ENCODE assay signal across 22 cellular contexts in the genomic region with DNA sequence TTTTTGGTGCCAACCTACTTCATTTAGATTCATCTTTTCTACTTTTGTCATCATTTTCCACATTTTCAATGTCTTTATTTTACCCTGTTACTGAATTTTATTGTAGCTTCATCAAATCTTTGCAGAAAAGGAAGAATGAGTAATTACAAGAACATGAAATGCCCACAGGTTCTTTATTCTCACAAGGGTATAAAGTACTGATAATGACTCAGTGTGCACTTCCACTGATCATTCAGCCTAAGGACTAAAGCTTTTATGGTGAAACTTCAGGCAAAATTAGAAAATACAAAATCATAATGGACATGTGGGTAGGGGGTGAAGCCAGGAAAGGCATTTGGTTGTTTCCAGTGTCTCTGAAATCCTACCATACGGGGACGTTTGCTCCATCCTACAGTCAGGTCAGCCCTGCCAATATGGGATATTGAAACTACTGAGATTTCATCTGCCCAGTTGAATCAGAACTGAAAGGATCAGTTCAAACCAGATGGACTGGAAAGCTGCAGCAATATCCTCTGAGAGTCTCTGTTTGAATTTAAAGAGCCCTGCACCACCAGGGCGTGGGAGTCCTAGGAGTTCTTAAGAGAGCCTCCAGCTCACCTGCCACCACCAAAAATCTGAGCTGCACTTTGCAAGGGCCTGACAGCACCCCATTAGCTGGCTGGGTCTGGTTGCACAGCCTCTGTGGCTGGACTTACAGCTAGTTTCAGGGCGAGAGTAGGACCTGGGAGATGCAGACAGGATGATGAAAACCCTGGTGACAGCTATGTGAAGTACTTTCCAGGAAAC.
DNase-seq lines count a peak whose midpoint lies in the region; ATAC-seq and TF ChIP-seq lines count a peak whose summit lies in the region.
"Had no signal": no experiment of that assay in that cellular context is flagged by ENCODE, and none has a peak within 500 bp of the region (broad histone marks: within the 10 kb centered on the region; RNA-seq: fewer than 3 reads in every experiment).

No MANE protein-coding gene starts in this region.

- H3K4me3 ChIP-seq in adrenal gland = no peak overlapping the region
- H3K4me3 ChIP-seq: PC-9, sigmoid colon, thoracic aorta had no signal

- no peaks in the 10 kb centered on the region for H3K4me1 ChIP-seq in adrenal gland (replicated peaks in 1 of 2)
- H3K4me1 ChIP-seq: sigmoid colon had no signal

- peak; percentile 73 for ATAC-seq in GM18868 (IDR thresholded peaks at IDR 0.05; ENCODE audit: unreplicated experiment)
- ATAC-seq in GM21723 (IDR thresholded peaks at IDR 0.05; ENCODE audit: unreplicated experiment) = peak; percentile 64
- peak; percentile 35 for ATAC-seq in HG03159 (IDR thresholded peaks at IDR 0.05; ENCODE audit: unreplicated experiment)
- ATAC-seq: left colon; natural killer cell; stimulated activated memory B cell treated with anti-CD40 and anti-IgM and Interleukin-4, amounts not matched to agents 10 μg/mL and 1 μg/mL and 100 μg/mL, for 72 hours had no signal

- intact Hi-C loops in adrenal gland (cut with DNase I) = no loop called here

- no peak overlapping the region for H3K27ac ChIP-seq in adrenal gland
- H3K27ac ChIP-seq: PC-9, sigmoid colon, thoracic aorta had no signal

- no peaks in the 10 kb centered on the region for H3K36me3 ChIP-seq in adrenal gland (replicated peaks in 1 of 2)
- H3K36me3 ChIP-seq: sigmoid colon, thoracic aorta had no signal

- 57 to 62% (median 61%) methylated on average over 4 of the region's 4 CpGs for WGBS in adrenal gland, 4 donors

- no peak for TF ChIP-seq POLR2A in adrenal gland (IDR thresholded peaks at IDR 0.05)

- no peaks in the 10 kb centered on the region for H3K27me3 ChIP-seq in adrenal gland
- H3K27me3 ChIP-seq: sigmoid colon had no signal

- TF ChIP-seq CTCF in adrenal gland (IDR thresholded peaks at IDR 0.05) = no peak

- no peak for DNase-seq in HT-29 (ENCODE audit: low spot score)
- no peak for DNase-seq in hepatic stellate cell (ENCODE audit: low spot score)
- no peak for DNase-seq in adrenal gland
- DNase-seq in A172 (ENCODE audit: low spot score) = no peak
- DNase-seq: activated CD4-positive, alpha-beta T cell treated with anti-CD3 and anti-CD28 coated beads, Interleukin-2, amount 50 U/mL, for 48 hours; activated naive CD4-positive, alpha-beta T cell treated with anti-CD3 and anti-CD28 coated beads for 36 hours; activated T-cell treated with anti-CD3 and anti-CD28 coated beads for 4 hours; anterior cingulate cortex; CD8-positive, alpha-beta memory T cell; effector memory CD4-positive, alpha-beta T cell; left colon; MM.1S; natural killer cell; NCI-H187; NCI-H226; PC-9; sigmoid colon had no signal

- no peaks in the 10 kb centered on the region for H3K9me3 ChIP-seq in adrenal gland (replicated peaks in 1 of 3)
- H3K9me3 ChIP-seq: sigmoid colon, thoracic aorta had no signal
